Comparison of ENCODE assay signal across 18 cellular contexts in the genomic region with DNA sequence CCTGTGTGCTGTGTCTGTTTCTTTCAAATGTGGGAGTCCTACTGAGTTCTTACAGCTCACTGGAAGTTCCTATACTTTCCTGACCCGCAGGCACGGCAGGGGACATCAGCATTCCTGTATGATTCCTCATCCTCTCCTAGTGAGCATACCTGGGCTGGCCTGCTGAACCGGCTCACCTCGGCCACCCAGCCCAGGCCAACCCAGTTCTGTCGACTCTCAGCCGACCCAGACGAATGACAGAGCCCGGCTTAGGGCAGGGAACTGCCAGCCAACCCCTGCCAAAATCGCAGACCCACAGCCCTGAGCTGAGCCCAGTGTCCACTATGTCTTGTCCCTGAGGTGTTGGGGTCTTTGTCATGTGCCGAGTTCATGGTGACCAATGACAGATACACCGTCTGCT.
DNase-seq lines count a peak whose midpoint lies in the region; ATAC-seq and TF ChIP-seq lines count a peak whose summit lies in the region.
"Had no signal": no experiment of that assay in that cellular context is flagged by ENCODE, and none has a peak within 500 bp of the region (broad histone marks: within the 10 kb centered on the region; RNA-seq: fewer than 3 reads in every experiment).

No MANE protein-coding gene starts in this region.

- whole genome bisulfite sequencing in smooth muscle cell (ENCODE audit: low lambda C conversion rate), result 26% methylated on average over 11 of the region's 11 CpGs
- 55 to 58% methylated on average over 5 to 10 of the region's 11 CpGs for WGBS in thyroid gland, 2 donors

- no peak for TF ChIP-seq POLR2A in thyroid gland (IDR thresholded peaks at IDR 0.05)

- no peaks in the 10 kb centered on the region for H3K36me3 Mint-ChIP-seq in GM23338 (ENCODE audit: low read depth)
- H3K36me3 Mint-ChIP-seq: CD8-positive, alpha-beta memory T cell had no signal

- H3K4me3 ChIP-seq in GM23338, result no peak overlapping the region
- no peak overlapping the region for H3K4me3 ChIP-seq in smooth muscle cell
- H3K4me3 ChIP-seq in thyroid gland (replicated peaks in 1 of 3), result no peak overlapping the region
- H3K4me3 ChIP-seq: spleen had no signal

- H3K27me3 ChIP-seq in GM23338 (ENCODE audit: insufficient read depth), result no peaks in the 10 kb centered on the region
- no peaks in the 10 kb centered on the region for H3K27me3 ChIP-seq in smooth muscle cell (ENCODE audit: low read depth)
- H3K27me3 ChIP-seq in thyroid gland, result no peaks in the 10 kb centered on the region

- no peaks in the 10 kb centered on the region for H3K79me2 ChIP-seq in GM23338 (replicated peaks; ENCODE audit: insufficient read depth)
- no peaks in the 10 kb centered on the region for H3K79me2 ChIP-seq in smooth muscle cell (ENCODE audit: low read depth)

- intact Hi-C loops in thyroid gland (cut with DNase I), result no loop called here

- TF ChIP-seq CTCF in GM23338 (conservative IDR thresholded peaks at IDR 0.05; ENCODE audit: low read depth in 2 of 2) (no peak), smooth muscle cell (IDR thresholded peaks at IDR 0.05; ENCODE audit: borderline replicate concordance, insufficient read depth, poor library complexity, severe bottlenecking) (no peak), thyroid gland (IDR thresholded peaks at IDR 0.05) (no peak)

- DNase-seq in GM23338 (ENCODE audit: low spot score), result no peak
- DNase-seq in M059J (ENCODE audit: low read depth), result peak; percentile 18
- DNase-seq in smooth muscle cell (lab: John Stamatoyannopoulos, UW; ENCODE audit: unreplicated experiment), result no peak
- DNase-seq in activated effector memory CD4-positive, alpha-beta T cell treated with Interleukin-2 at 50 U/mL for 16 hours, result no peak
- DNase-seq in thyroid gland, result no peak
- DNase-seq: CD8-positive, alpha-beta memory T cell; dermis blood vessel endothelial cell; DMS79 treated with DMSO at 0.1 percent for 48 hours; MM.1S; NCI-H187; nephron progenitor cell; spleen; stimulated activated CD8-positive, alpha-beta memory T cell treated with anti-CD3 and anti-CD28 coated beads, Interleukin-4, amount 100 ng/mL, for 48 hours; T1000 had no signal

- peaks cover 35% of the 10 kb centered on the region for H3K4me1 Mint-ChIP-seq in GM23338
- H3K4me1 Mint-ChIP-seq: CD8-positive, alpha-beta memory T cell had no signal

- H3K4me2 ChIP-seq in GM23338 (no peak overlapping the region), smooth muscle cell (no peak overlapping the region)

- H3K9me3 ChIP-seq in smooth muscle cell (replicated peaks; ENCODE audit: low read depth) (no peaks in the 10 kb centered on the region), thyroid gland (no peaks in the 10 kb centered on the region)
- H3K9me3 ChIP-seq: spleen had no signal

- ATAC-seq in GM23338, result peak; percentile 95
- peak; percentile 94 for ATAC-seq in esophagus mucosa
- no peak for ATAC-seq in HG03354 (IDR thresholded peaks at IDR 0.05; ENCODE audit: poor library complexity, severe bottlenecking, unreplicated experiment)
- ATAC-seq: HepG2, SK-N-SH treated with all-trans-retinoic acid at 6 μM for 48 hours had no signal

- H3K9me2 ChIP-seq in GM23338 (ENCODE audit: insufficient read depth), result no peaks in the 10 kb centered on the region

- H3K9ac ChIP-seq in smooth muscle cell (ENCODE audit: low read depth), result peak overlapping the region; percentile 28

- H3K36me3 ChIP-seq in GM23338 (ENCODE audit: insufficient read depth) (no peaks in the 10 kb centered on the region), smooth muscle cell (ENCODE audit: low read depth) (no peaks in the 10 kb centered on the region), thyroid gland (no peaks in the 10 kb centered on the region)
- H3K36me3 ChIP-seq: spleen had no signal

- peak overlapping the region; percentile 25 for H3K4me3 Mint-ChIP-seq in GM23338
- H3K4me3 Mint-ChIP-seq: CD8-positive, alpha-beta memory T cell; nephron progenitor cell had no signal

- H3F3A ChIP-seq in GM23338 (replicated peaks; ENCODE audit: low read depth) (no peaks in the 10 kb centered on the region), smooth muscle cell (ENCODE audit: low read depth) (no peaks in the 10 kb centered on the region)

- H3K27me3 Mint-ChIP-seq in GM23338 (ENCODE audit: insufficient read depth, low read depth, poor library complexity), result peaks cover 12% of the 10 kb centered on the region

- H3K27ac ChIP-seq in GM23338 (ENCODE audit: low read depth) (no peak overlapping the region), smooth muscle cell (ENCODE audit: low read depth) (peak overlapping the region; percentile 50), thyroid gland (no peak overlapping the region)
- H3K27ac ChIP-seq: spleen had no signal

- H3K4me1 ChIP-seq in GM23338 (ENCODE audit: insufficient read depth) (no peaks in the 10 kb centered on the region), smooth muscle cell (ENCODE audit: low read depth) (peaks cover 4% of the 10 kb centered on the region), thyroid gland (no peaks in the 10 kb centered on the region)

- H4K20me1 ChIP-seq in GM23338 (replicated peaks; ENCODE audit: insufficient read depth) (no peaks in the 10 kb centered on the region), smooth muscle cell (ENCODE audit: low read depth) (no peaks in the 10 kb centered on the region)

- peak overlapping the region; percentile 81 for H3K27ac Mint-ChIP-seq in GM23338
- H3K27ac Mint-ChIP-seq: CD8-positive, alpha-beta memory T cell; nephron progenitor cell had no signal

- H2AFZ ChIP-seq in GM23338 (no peak overlapping the region), smooth muscle cell (ENCODE audit: low read depth) (no peak overlapping the region)

- no peaks in the 10 kb centered on the region; the same call in 1 of the 3 replicates for H3K9me3 Mint-ChIP-seq in GM23338
- H3K9me3 Mint-ChIP-seq: nephron progenitor cell had no signal

TF ChIP-seq in GM23338, 12 proteins besides CTCF, POLR2A, EP300 and RAD21:
- TF ChIP-seq ZNF331 (CRISPR knock-in tag; IDR thresholded peaks at IDR 0.05; ENCODE audit: low read depth), result no peak
- TF ChIP-seq EZH2 (IDR thresholded peaks at IDR 0.05; ENCODE audit: low read depth, unreplicated experiment), result no peak
